Comparison of ENCODE assay signal across 8 cellular contexts in the genomic region with DNA sequence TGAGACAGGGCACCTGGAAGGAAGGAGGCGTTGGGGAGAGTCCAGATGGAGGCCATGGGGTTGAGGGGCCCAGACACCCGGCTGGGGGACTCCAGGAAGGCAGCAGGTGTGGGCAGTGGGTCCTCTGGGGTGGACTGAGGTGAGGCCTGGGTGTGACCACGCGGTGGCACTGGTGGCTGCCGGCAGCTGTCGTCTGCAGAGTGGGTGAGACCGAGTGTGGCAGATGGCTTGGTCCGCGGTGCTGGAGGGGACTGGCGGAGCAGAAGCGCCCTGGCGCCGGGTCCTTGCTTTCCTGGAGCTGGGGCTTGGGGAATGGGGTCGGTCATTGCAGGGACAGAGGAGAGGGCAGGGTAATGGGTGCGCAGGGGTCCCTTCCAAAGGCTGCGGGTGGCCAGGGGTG. TPM values are rescaled to one million over a fixed set of nuclear protein-coding genes. Genes with fewer than 3 reads are reported as not detected.
DNase-seq lines count a peak whose midpoint lies in the region; ATAC-seq, FAIRE-seq and TF ChIP-seq lines count a peak whose summit lies in the region.

No MANE protein-coding gene starts in this region.

- no peak overlapping the region for H2AFZ ChIP-seq in SU-DHL-6 (ENCODE audit: low read depth, low read length, severe bottlenecking)

- H3K4me3 ChIP-seq in CD4-positive, CD25-positive, alpha-beta regulatory T cell (ENCODE audit: low read depth, low read length), result no peak overlapping the region
- peak overlapping the region; percentile 31 for H3K4me3 ChIP-seq in H7 (ENCODE audit: insufficient read depth, low read depth, low read length)
- H3K4me3 ChIP-seq in SU-DHL-6 (ENCODE audit: insufficient read depth, low read length, poor library complexity, severe bottlenecking), result no peak overlapping the region
- H3K4me3 ChIP-seq in iPS DF 6.9 (ENCODE audit: low read length), result peak overlapping the region; percentile 12; the same call in 1 of the 2 replicates
- peak overlapping the region; percentile 73 for H3K4me3 ChIP-seq in thoracic aorta
- no peak overlapping the region for H3K4me3 ChIP-seq in kidney (ENCODE audit: low read length in 2 of 2)

- no peaks in the 10 kb centered on the region for H3K27me3 ChIP-seq in CD4-positive, CD25-positive, alpha-beta regulatory T cell (ENCODE audit: control insufficient read depth, insufficient read depth, low read length)
- H3K27me3 ChIP-seq in H7 (ENCODE audit: control insufficient read depth, insufficient read depth, low read length) (peaks cover 11% of the 10 kb centered on the region), SU-DHL-6 (ENCODE audit: low read length) (no peaks in the 10 kb centered on the region), iPS DF 6.9 (ENCODE audit: control insufficient read depth, insufficient read depth, low read length) (no peaks in the 10 kb centered on the region), thoracic aorta (replicated peaks; ENCODE audit: insufficient read depth) (peaks cover 6% of the 10 kb centered on the region)

- intact Hi-C loops in kidney (cut with DNase I), result no loop called here

- no peaks in the 10 kb centered on the region for H3K36me3 Mint-ChIP-seq in CD4-positive, CD25-positive, alpha-beta regulatory T cell

- H3K9me3 ChIP-seq in CD4-positive, CD25-positive, alpha-beta regulatory T cell (ENCODE audit: control insufficient read depth in 2 of 2, low read length in 2 of 2), result no peaks in the 10 kb centered on the region
- H3K9me3 ChIP-seq in SU-DHL-6 (ENCODE audit: insufficient read depth, low read length) (no peaks in the 10 kb centered on the region), iPS DF 6.9 (ENCODE audit: control insufficient read depth, insufficient read depth, low read length) (no peaks in the 10 kb centered on the region), thoracic aorta (no peaks in the 10 kb centered on the region), kidney (ENCODE audit: control insufficient read depth in 1 of 2, low read length in 2 of 2) (no peaks in the 10 kb centered on the region)

- H3K36me3 ChIP-seq in CD4-positive, CD25-positive, alpha-beta regulatory T cell (ENCODE audit: control insufficient read depth, insufficient read depth, low read length), result no peaks in the 10 kb centered on the region
- H3K36me3 ChIP-seq in H7 (replicated peaks; ENCODE audit: control insufficient read depth, insufficient read depth, low read length) (no peaks in the 10 kb centered on the region; the same call in 1 of the 2 replicates), SU-DHL-6 (ENCODE audit: low read length) (no peaks in the 10 kb centered on the region), iPS DF 6.9 (ENCODE audit: control insufficient read depth, insufficient read depth, low read length) (peaks cover 9% of the 10 kb centered on the region; the same call in 1 of the 2 replicates), thoracic aorta (no peaks in the 10 kb centered on the region), kidney (ENCODE audit: control insufficient read depth in 1 of 2, insufficient read depth in 2 of 2, low read length in 2 of 2) (no peaks in the 10 kb centered on the region)

- H3K79me2 ChIP-seq in SU-DHL-6 (ENCODE audit: insufficient read depth, low read length), result no peaks in the 10 kb centered on the region

- peaks cover 25% of the 10 kb centered on the region for H3K27me3 Mint-ChIP-seq in CD4-positive, CD25-positive, alpha-beta regulatory T cell

- WGBS in iPS DF 6.9 (ENCODE audit: insufficient coverage, insufficient read length), result no CpG with 5 or more reads among the region's 16 CpGs

- no peak for ATAC-seq in CD4-positive, CD25-positive, alpha-beta regulatory T cell (ENCODE audit: low read depth in 2 of 2)
- ATAC-seq in thoracic aorta (ENCODE audit: insufficient number of reproducible peaks, low FRiP score, low read depth) (no peak), HG03378 (IDR thresholded peaks at IDR 0.05; ENCODE audit: unreplicated experiment) (no peak), GM21723 (IDR thresholded peaks at IDR 0.05; ENCODE audit: unreplicated experiment) (no peak)

- no peak overlapping the region for H3K27ac Mint-ChIP-seq in CD4-positive, CD25-positive, alpha-beta regulatory T cell

- H3K4me2 ChIP-seq in SU-DHL-6 (ENCODE audit: low read depth, low read length, poor library complexity, severe bottlenecking), result peak overlapping the region; percentile 41

- no peaks in the 10 kb centered on the region for H3K9me2 ChIP-seq in SU-DHL-6 (replicated peaks; ENCODE audit: insufficient read depth, low read length)

- DNase-seq in CD4-positive, CD25-positive, alpha-beta regulatory T cell, result no peak
- no peak for DNase-seq in H7
- DNase-seq in iPS DF 6.9 (ENCODE audit: low read depth, low spot score), result no peak
- DNase-seq in thoracic aorta (ENCODE audit: low spot score), result no peak
- no peak for DNase-seq in kidney

- H3K9me3 Mint-ChIP-seq in CD4-positive, CD25-positive, alpha-beta regulatory T cell, result no peaks in the 10 kb centered on the region

- H3K4me3 Mint-ChIP-seq in CD4-positive, CD25-positive, alpha-beta regulatory T cell, result peak overlapping the region in 3 of 4 donors; percentile 58 to 81 (median 60)

- H3F3A ChIP-seq in SU-DHL-6 (ENCODE audit: insufficient read depth), result no peaks in the 10 kb centered on the region

- FAIRE-seq in kidney (lab: Jason Lieb, UNC), result no peak

- no peak overlapping the region for H3K9ac ChIP-seq in SU-DHL-6 (ENCODE audit: low read length)
- H3K9ac ChIP-seq in kidney (ENCODE audit: low read length in 2 of 2), result peak overlapping the region in 1 of 2 donors; percentile 12

- peaks cover 21% of the 10 kb centered on the region for H3K4me1 ChIP-seq in CD4-positive, CD25-positive, alpha-beta regulatory T cell (ENCODE audit: control insufficient read depth, insufficient read depth, low read length, poor library complexity, severe bottlenecking)
- H3K4me1 ChIP-seq in iPS DF 6.9 (ENCODE audit: control insufficient read depth, insufficient read depth, low read length) (peaks cover 8% of the 10 kb centered on the region), thoracic aorta (ENCODE audit: control insufficient read depth in 1 of 2, low read depth in 2 of 2) (peaks cover 12 to 18% of the 10 kb centered on the region in 2 donors), kidney (ENCODE audit: control insufficient read depth in 1 of 2, insufficient read depth in 1 of 2, low read depth in 1 of 2, low read length in 2 of 2) (peaks cover 0 to 13% of the 10 kb centered on the region in 2 donors)

- H3K4me1 Mint-ChIP-seq in CD4-positive, CD25-positive, alpha-beta regulatory T cell, result peaks cover 0 to 7% (median 3%) of the 10 kb centered on the region in 4 donors

- no peak for TF ChIP-seq CTCF in SU-DHL-6 (IDR thresholded peaks at IDR 0.05; ENCODE audit: insufficient read depth, low read length, poor library complexity, severe bottlenecking)
- TF ChIP-seq CTCF in thoracic aorta (IDR thresholded peaks at IDR 0.05), result no peak
- TF ChIP-seq CTCF in kidney (IDR thresholded peaks at IDR 0.05; ENCODE audit: borderline replicate concordance, extremely low read depth, insufficient read depth), result no peak

- H3K27ac ChIP-seq in CD4-positive, CD25-positive, alpha-beta regulatory T cell (ENCODE audit: insufficient read depth, low read length, poor library complexity, severe bottlenecking), result no peak overlapping the region
- H3K27ac ChIP-seq in SU-DHL-6 (ENCODE audit: low read depth, low read length), result no peak overlapping the region
- H3K27ac ChIP-seq in iPS DF 6.9 (ENCODE audit: low read length), result no peak overlapping the region
- H3K27ac ChIP-seq in thoracic aorta, result no peak overlapping the region
- no peak overlapping the region for H3K27ac ChIP-seq in kidney (ENCODE audit: low read depth in 2 of 2, low read length in 2 of 2)

- no peaks in the 10 kb centered on the region for H4K20me1 ChIP-seq in SU-DHL-6 (ENCODE audit: low read depth, low read length)

RNA-seq across cellular contexts. Expression of gene AGRN, which starts 12.5 kb away (rescaled TPM):
- 4.2 TPM for total RNA-seq in CD4-positive, CD25-positive, alpha-beta regulatory T cell
- polyA plus RNA-seq in CD4-positive, CD25-positive, alpha-beta regulatory T cell, result under 1 TPM in 3 of 4 donors, not detected in 1; 0.06 to 0.38 (median 0.21) TPM
- total RNA-seq in H7 (2014; rRNA removed; shearing (Covaris generic)), result 126 and 130 TPM in 2 replicates
- 10 to 100 TPM; 36.2 to 36.7 TPM for total RNA-seq in thoracic aorta
- 261 TPM for total RNA-seq in kidney
- 78.5 TPM for polyA plus RNA-seq in kidney (ENCODE audit: insufficient read depth, low read depth, low replicate concordance)

RNA-seq across cellular contexts. Expression of gene ISG15, which starts 19.1 kb away (rescaled TPM):
- total RNA-seq in CD4-positive, CD25-positive, alpha-beta regulatory T cell, result 76.7 TPM
- polyA plus RNA-seq in CD4-positive, CD25-positive, alpha-beta regulatory T cell, result 100 to 1,000 TPM; 174 to 489 (median 295) TPM
- 110 and 124 TPM in 2 replicates for total RNA-seq in H7 (2014; rRNA removed; shearing (Covaris generic))
- 100 to 1,000 TPM in 1 of 2 donors, 10 to 100 TPM in 1; 31.5 to 104 TPM for total RNA-seq in thoracic aorta
- total RNA-seq in kidney, result 23.9 TPM
- polyA plus RNA-seq in kidney (ENCODE audit: insufficient read depth, low read depth, low replicate concordance), result 65.9 TPM

RNA-seq across cellular contexts. Expression of gene HES4, which starts 32.5 kb away (rescaled TPM):
- 25.9 TPM for total RNA-seq in CD4-positive, CD25-positive, alpha-beta regulatory T cell
- polyA plus RNA-seq in CD4-positive, CD25-positive, alpha-beta regulatory T cell, result 1 to 10 TPM in 2 of 4 donors, under 1 TPM in 1, not detected in 1; 0.21 to 1.3 (median 1.1) TPM
- 11.3 and 17.5 TPM in 2 replicates for total RNA-seq in H7 (2014; rRNA removed; shearing (Covaris generic))
- 10 to 100 TPM; 50.1 to 98.8 TPM for total RNA-seq in thoracic aorta
- 32.0 TPM for total RNA-seq in kidney
- 15.8 TPM for polyA plus RNA-seq in kidney (ENCODE audit: insufficient read depth, low read depth, low replicate concordance)

RNA-seq across cellular contexts. Expression of gene RNF223, which starts 41.7 kb away (rescaled TPM):
- total RNA-seq in CD4-positive, CD25-positive, alpha-beta regulatory T cell, result not detected
- not detected for polyA plus RNA-seq in CD4-positive, CD25-positive, alpha-beta regulatory T cell
- not detected in 2 replicates for total RNA-seq in H7 (2014; rRNA removed; shearing (Covaris generic))
- total RNA-seq in thoracic aorta, result under 1 TPM in 1 of 2 donors, not detected in 1; 0.71 TPM
- 2.3 TPM for total RNA-seq in kidney
- 0.28 TPM for polyA plus RNA-seq in kidney (ENCODE audit: insufficient read depth, low read depth, low replicate concordance)

RNA-seq across cellular contexts. Expression of gene PERM1, which starts 50.5 kb away (rescaled TPM):
- not detected for total RNA-seq in CD4-positive, CD25-positive, alpha-beta regulatory T cell
- not detected for polyA plus RNA-seq in CD4-positive, CD25-positive, alpha-beta regulatory T cell
- total RNA-seq in H7 (2014; rRNA removed; shearing (Covaris generic)), result not detected in 2 replicates
- total RNA-seq in thoracic aorta (under 1 TPM; 0.54 to 0.99 TPM), kidney (0.25 TPM)
- 0.86 TPM for polyA plus RNA-seq in kidney (ENCODE audit: insufficient read depth, low read depth, low replicate concordance)

Comparison
In these comparisons a context has a peak if more than half of its experiments do, and no peak if none do; other contexts are left out.
1. H3K4me3 ChIP-seq: peak in H7 (single experiment), iPS DF 6.9 (single experiment) and thoracic aorta (single experiment); none in CD4-positive, CD25-positive, alpha-beta regulatory T cell (single experiment), SU-DHL-6 (single experiment) and kidney (0 of 2).